In genomic region chr6:73580247-73581149, GRCh38 we compare ENCODE assay signal across 1 cellular context.
A peak's percentile ranks its signal among the peaks of the same experiment; 100 is the strongest.
TF ChIP-seq lines count a peak whose summit lies in the region.

No MANE protein-coding gene starts in this region.

TF ChIP-seq in K562, 482 proteins besides CTCF, POLR2A, EP300 and RAD21 (continued from another document):
- TF ChIP-seq ZBTB40 (IDR thresholded peaks at IDR 0.05), result peak; percentile 54; the same call in 1 of the 2 replicates
- no peak for TF ChIP-seq ZBTB40 (CRISPR knock-in tag; IDR thresholded peaks at IDR 0.05)
- no peak for TF ChIP-seq STAT6 (CRISPR knock-in tag; IDR thresholded peaks at IDR 0.05)
- peak; percentile 41 to 53 for TF ChIP-seq MNT (conservative IDR thresholded peaks at IDR 0.05)
- TF ChIP-seq NRF1 (conservative IDR thresholded peaks at IDR 0.05 in 1 of 2, IDR thresholded peaks at IDR 0.05 in 1 of 2), result peak; percentile 57 to 59
- TF ChIP-seq ZNF766 (CRISPR knock-in tag; conservative IDR thresholded peaks at IDR 0.05), result peak; percentile 45; the same call in 1 of the 2 replicates
- no peak for TF ChIP-seq POLR2AphosphoS2 (IDR thresholded peaks at IDR 0.05; ENCODE audit: low read length)
- TF ChIP-seq CSDE1 (IDR thresholded peaks at IDR 0.05), result peak in 1 of 2 experiments; percentile 21; a peak in 1 of 4 replicates
- peak; percentile 20; the same call in 1 of the 2 replicates for TF ChIP-seq THRAP3 (IDR thresholded peaks at IDR 0.05; ENCODE audit: borderline replicate concordance)
- TF ChIP-seq, protein P1, sequence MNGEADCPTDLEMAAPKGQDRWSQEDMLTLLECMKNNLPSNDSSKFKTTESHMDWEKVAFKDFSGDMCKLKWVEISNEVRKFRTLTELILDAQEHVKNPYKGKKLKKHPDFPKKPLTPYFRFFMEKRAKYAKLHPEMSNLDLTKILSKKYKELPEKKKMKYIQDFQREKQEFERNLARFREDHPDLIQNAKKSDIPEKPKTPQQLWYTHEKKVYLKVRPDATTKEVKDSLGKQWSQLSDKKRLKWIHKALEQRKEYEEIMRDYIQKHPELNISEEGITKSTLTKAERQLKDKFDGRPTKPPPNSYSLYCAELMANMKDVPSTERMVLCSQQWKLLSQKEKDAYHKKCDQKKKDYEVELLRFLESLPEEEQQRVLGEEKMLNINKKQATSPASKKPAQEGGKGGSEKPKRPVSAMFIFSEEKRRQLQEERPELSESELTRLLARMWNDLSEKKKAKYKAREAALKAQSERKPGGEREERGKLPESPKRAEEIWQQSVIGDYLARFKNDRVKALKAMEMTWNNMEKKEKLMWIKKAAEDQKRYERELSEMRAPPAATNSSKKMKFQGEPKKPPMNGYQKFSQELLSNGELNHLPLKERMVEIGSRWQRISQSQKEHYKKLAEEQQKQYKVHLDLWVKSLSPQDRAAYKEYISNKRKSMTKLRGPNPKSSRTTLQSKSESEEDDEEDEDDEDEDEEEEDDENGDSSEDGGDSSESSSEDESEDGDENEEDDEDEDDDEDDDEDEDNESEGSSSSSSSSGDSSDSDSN (IDR thresholded peaks at IDR 0.05; ENCODE audit: borderline replicate concordance in 1 of 2, low read depth in 2 of 2, low read length in 2 of 2), result peak in 1 of 2 experiments; percentile 61; a peak in 1 of 4 replicates
- peak; percentile 47; the same call in 1 of the 2 replicates for TF ChIP-seq MAFK (IDR thresholded peaks at IDR 0.05; ENCODE audit: low read length)
- TF ChIP-seq CHD2 (IDR thresholded peaks at IDR 0.05; ENCODE audit: low read depth, low read length), result peak; percentile 38
- peak; percentile 58; the same call in 1 of the 2 replicates for TF ChIP-seq POLR2AphosphoS5 (IDR thresholded peaks at IDR 0.05; ENCODE audit: control insufficient read depth, insufficient read depth, low read depth, low read length)
- peak; percentile 63; the same call in 1 of the 2 replicates for TF ChIP-seq ATF7 (IDR thresholded peaks at IDR 0.05)
- TF ChIP-seq, protein P2, sequence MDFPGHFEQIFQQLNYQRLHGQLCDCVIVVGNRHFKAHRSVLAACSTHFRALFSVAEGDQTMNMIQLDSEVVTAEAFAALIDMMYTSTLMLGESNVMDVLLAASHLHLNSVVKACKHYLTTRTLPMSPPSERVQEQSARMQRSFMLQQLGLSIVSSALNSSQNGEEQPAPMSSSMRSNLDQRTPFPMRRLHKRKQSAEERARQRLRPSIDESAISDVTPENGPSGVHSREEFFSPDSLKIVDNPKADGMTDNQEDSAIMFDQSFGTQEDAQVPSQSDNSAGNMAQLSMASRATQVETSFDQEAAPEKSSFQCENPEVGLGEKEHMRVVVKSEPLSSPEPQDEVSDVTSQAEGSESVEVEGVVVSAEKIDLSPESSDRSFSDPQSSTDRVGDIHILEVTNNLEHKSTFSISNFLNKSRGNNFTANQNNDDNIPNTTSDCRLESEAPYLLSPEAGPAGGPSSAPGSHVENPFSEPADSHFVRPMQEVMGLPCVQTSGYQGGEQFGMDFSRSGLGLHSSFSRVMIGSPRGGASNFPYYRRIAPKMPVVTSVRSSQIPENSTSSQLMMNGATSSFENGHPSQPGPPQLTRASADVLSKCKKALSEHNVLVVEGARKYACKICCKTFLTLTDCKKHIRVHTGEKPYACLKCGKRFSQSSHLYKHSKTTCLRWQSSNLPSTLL (IDR thresholded peaks at IDR 0.05), result 0 out of 2 replicates have a peak, but pooled peaks have one; percentile 9
- no peak for TF ChIP-seq SMAD2 (IDR thresholded peaks at IDR 0.05; ENCODE audit: low read depth, low read length)
- peak; percentile 35; the same call in 1 of the 2 replicates for TF ChIP-seq KLF16 (IDR thresholded peaks at IDR 0.05)
- peak; percentile 67; the same call in 1 of the 2 replicates for TF ChIP-seq ZNF644 (tag; IDR thresholded peaks at IDR 0.05; ENCODE audit: low read depth)
- TF ChIP-seq CEBPG (CRISPR knock-in tag; IDR thresholded peaks at IDR 0.05), result no peak
- no peak for TF ChIP-seq CEBPG (tag; conservative IDR thresholded peaks at IDR 0.05 in 1 of 2, IDR thresholded peaks at IDR 0.05 in 1 of 2)
- peak; percentile 84 for TF ChIP-seq DPF2 (IDR thresholded peaks at IDR 0.05)
